12 cellular contexts compared by ENCODE assay signal in the genomic region with DNA sequence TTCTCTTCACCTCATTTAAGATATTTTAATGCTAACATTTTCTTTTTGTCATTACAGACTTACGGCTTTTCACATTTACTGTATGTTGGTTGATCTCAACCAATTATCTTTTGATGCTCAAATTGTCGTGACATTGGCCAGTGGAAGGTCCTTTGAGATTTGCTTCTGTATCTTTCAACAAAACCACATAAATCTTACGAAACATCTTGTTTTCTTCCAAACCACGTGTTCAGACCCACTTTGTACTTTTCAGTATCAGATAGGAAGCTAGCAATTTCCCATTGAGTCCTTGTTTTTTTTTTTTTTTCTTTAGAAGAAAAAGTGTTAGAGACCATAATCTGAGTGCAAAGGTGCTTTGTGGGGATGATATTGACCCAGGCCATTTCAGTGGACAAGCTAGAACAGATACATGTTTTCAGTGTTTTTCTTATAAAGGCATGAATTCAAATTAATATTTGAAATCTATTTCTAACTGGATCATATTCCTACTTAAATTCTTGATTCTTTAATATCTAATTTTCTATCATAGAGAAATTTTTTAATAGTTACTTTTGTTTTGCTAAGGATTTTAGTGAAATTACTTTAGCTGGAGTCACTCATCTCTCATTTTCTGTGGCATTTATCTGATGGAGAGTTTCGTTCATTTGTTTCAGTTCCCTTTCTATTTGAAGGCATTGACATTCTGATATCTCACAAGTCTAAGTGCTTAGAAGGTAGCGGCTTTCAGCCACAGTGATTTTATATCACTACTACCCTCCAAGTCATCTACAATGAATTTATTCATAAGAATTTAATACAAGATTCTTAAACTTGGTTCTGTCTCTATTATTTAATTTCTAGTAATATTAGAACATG. TPM values are rescaled to one million over a fixed set of nuclear protein-coding genes. Genes with fewer than 3 reads are reported as not detected.
DNase-seq lines count a peak whose midpoint lies in the region; ATAC-seq and TF ChIP-seq lines count a peak whose summit lies in the region.
"Had no signal": no experiment of that assay in that cellular context is flagged by ENCODE, and none has a peak within 500 bp of the region (broad histone marks: within the 10 kb centered on the region; RNA-seq: fewer than 3 reads in every experiment).

No MANE protein-coding gene starts in this region.

- H3K4me1 ChIP-seq in BLaER1 treated with 17β-estradiol and CSF1 and Interleukin-3, amounts not matched to agents 10 nM and 100 nM: peaks cover 6 to 26% (median 21%) of the 10 kb centered on the region in 10 experiments; a peak in 17 of 20 replicates
- H3K4me1 ChIP-seq in Karpas-422 (ENCODE audit: low read length): peaks cover 20% of the 10 kb centered on the region
- H3K4me1 ChIP-seq: thyroid gland had no signal

- no peaks in the 10 kb centered on the region for H3K27me3 ChIP-seq in BLaER1 treated with 17β-estradiol and CSF1 and Interleukin-3, amounts not matched to agents 10 nM and 100 nM
- H3K27me3 ChIP-seq in Karpas-422 (ENCODE audit: low read length) (no peaks in the 10 kb centered on the region), dorsolateral prefrontal cortex (no peaks in the 10 kb centered on the region)
- H3K27me3 ChIP-seq: thyroid gland had no signal

- no peaks in the 10 kb centered on the region for H3K9me2 ChIP-seq in Karpas-422 (replicated peaks; ENCODE audit: insufficient read depth, low read length)

- DNase-seq in Karpas-422 (peak; percentile 71), dorsolateral prefrontal cortex (no peak), activated gamma-delta T cell (lab: John Stamatoyannopoulos, UW) (no peak), NCI-H2029 (lab: John Stamatoyannopoulos, UW) (no peak)
- no peak for DNase-seq in activated T-cell treated with anti-CD3 and anti-CD28 coated beads, Interleukin-2, amount 50 U/mL, for 1 hour
- DNase-seq: effector CD4-positive, alpha-beta T cell; naive thymus-derived CD4-positive, alpha-beta T cell; NCI-H345; thyroid gland had no signal

- no peak overlapping the region; a peak in 2 of 20 replicates for H3K4me3 ChIP-seq in BLaER1 treated with 17β-estradiol and CSF1 and Interleukin-3, amounts not matched to agents 10 nM and 100 nM
- H3K4me3 ChIP-seq in Karpas-422 (ENCODE audit: low read length): no peak overlapping the region
- no peak overlapping the region for H3K4me3 ChIP-seq in dorsolateral prefrontal cortex
- H3K4me3 ChIP-seq: thyroid gland had no signal

- H3K79me2 ChIP-seq in Karpas-422 (ENCODE audit: low read length): peaks cover 8% of the 10 kb centered on the region; the same call in 1 of the 2 replicates

- intact Hi-C loops in dorsolateral prefrontal cortex (cut with DNase I): no loop called here

- H3K27ac ChIP-seq in BLaER1 treated with 17β-estradiol and CSF1 and Interleukin-3, amounts not matched to agents 10 nM and 100 nM: peak overlapping the region in 9 of 11 experiments; percentile 23 to 75 (median 72); a peak in 17 of 22 replicates
- H3K27ac ChIP-seq in Karpas-422 (ENCODE audit: low read length) (peak overlapping the region; percentile 65), dorsolateral prefrontal cortex (peak overlapping the region in 11 of 59 donors; percentile 1 to 31 (median 18))
- H3K27ac ChIP-seq: thyroid gland had no signal

- H3K36me3 ChIP-seq in BLaER1 treated with 17β-estradiol and CSF1 and Interleukin-3, amounts not matched to agents 10 nM and 100 nM: peaks cover 9 to 76% (median 58%) of the 10 kb centered on the region in 11 experiments
- peaks cover 9% of the 10 kb centered on the region; the same call in 1 of the 2 replicates for H3K36me3 ChIP-seq in Karpas-422 (ENCODE audit: insufficient read depth, low read length)
- H3K36me3 ChIP-seq: thyroid gland had no signal

- peak; percentile 93 for ATAC-seq in GM19395 (IDR thresholded peaks at IDR 0.05; ENCODE audit: unreplicated experiment)
- peak; percentile 98 for ATAC-seq in HG02885 (IDR thresholded peaks at IDR 0.05; ENCODE audit: poor library complexity, unreplicated experiment)
- ATAC-seq: naive thymus-derived CD4-positive, alpha-beta T cell had no signal

- H3K9ac ChIP-seq in BLaER1 treated with 17β-estradiol and CSF1 and Interleukin-3, amounts not matched to agents 10 nM and 100 nM: no peak overlapping the region; a peak in 3 of 22 replicates
- no peak overlapping the region for H3K9ac ChIP-seq in Karpas-422 (ENCODE audit: low read length)

- H2AFZ ChIP-seq in Karpas-422 (ENCODE audit: low read length): peak overlapping the region; percentile 65; the same call in 1 of the 2 replicates

- no peak for TF ChIP-seq CTCF in dorsolateral prefrontal cortex (IDR thresholded peaks at IDR 0.05 in 54 of 56, conservative IDR thresholded peaks at IDR 0.05 in 2 of 56; ENCODE audit: low read depth in 1 of 56, partially characterized antibody in 56 of 56)

- H3K9me3 ChIP-seq in BLaER1 treated with 17β-estradiol and CSF1 and Interleukin-3, amounts not matched to agents 10 nM and 100 nM (replicated peaks in 1 of 11): peaks cover 0 to 45% (median 13%) of the 10 kb centered on the region in 11 experiments; a peak in 15 of 22 replicates
- no peaks in the 10 kb centered on the region for H3K9me3 ChIP-seq in Karpas-422 (ENCODE audit: low read length)
- H3K9me3 ChIP-seq: thyroid gland had no signal

- peak overlapping the region in 10 of 11 experiments; percentile 13 to 79 (median 58); a peak in 18 of 22 replicates for H3K4me2 ChIP-seq in BLaER1 treated with 17β-estradiol and CSF1 and Interleukin-3, amounts not matched to agents 10 nM and 100 nM
- H3K4me2 ChIP-seq in Karpas-422 (ENCODE audit: low read depth, low read length, poor library complexity, severe bottlenecking): peak overlapping the region; percentile 41

- H4K20me1 ChIP-seq in BLaER1 treated with 17β-estradiol and CSF1 and Interleukin-3, amounts not matched to agents 10 nM and 100 nM: no peaks in the 10 kb centered on the region
- H4K20me1 ChIP-seq in Karpas-422 (ENCODE audit: insufficient read depth, low read depth, low read length): no peaks in the 10 kb centered on the region

RNA-seq across cellular contexts. Expression of a gene that starts 26.7 kb away (rescaled TPM):
- total RNA-seq in Karpas-422 (2014; rRNA removed; shearing (Covaris generic); ENCODE audit: low replicate concordance): 10.5 and 18.6 TPM in 2 replicates
- 10 to 100 TPM; 16.4 to 82.3 (median 35.4) TPM for total RNA-seq in dorsolateral prefrontal cortex
